In genomic region chr4:168648929-168649328, GRCh38 we compare ENCODE assay signal across 13 cellular contexts.
DNase-seq lines count a peak whose midpoint lies in the region; ATAC-seq and TF ChIP-seq lines count a peak whose summit lies in the region.
"Had no signal": no experiment of that assay in that cellular context is flagged by ENCODE, and none has a peak within 500 bp of the region (broad histone marks: within the 10 kb centered on the region; RNA-seq: fewer than 3 reads in every experiment).

No MANE protein-coding gene starts in this region.

- POLR2A ChIA-PET in A673 (lab: Charles Lee; ENCODE audit: low non-redundant PET): no interaction called here

- H3K27me3 ChIP-seq in A673 (replicated peaks; ENCODE audit: insufficient read depth, low read depth, low read length, poor library complexity): no peaks in the 10 kb centered on the region
- H3K27me3 ChIP-seq in brain microvascular endothelial cell (replicated peaks): no peaks in the 10 kb centered on the region
- H3K27me3 ChIP-seq in SJCRH30: no peaks in the 10 kb centered on the region
- H3K27me3 ChIP-seq: tibial nerve had no signal

- no peaks in the 10 kb centered on the region for H3K4me1 Mint-ChIP-seq in activated CD4-positive, alpha-beta T cell treated with anti-CD3 and anti-CD28 coated beads, Interleukin-2, amount 10 ng/mL, durations not matched to agents 24 days and 14 days
- H3K4me1 Mint-ChIP-seq: activated CD4-positive, alpha-beta T cell treated with anti-CD3 and anti-CD28 coated beads for 36 hours had no signal

- intact Hi-C loops in A673 (cut with micrococcal nuclease; ENCODE audit: unreplicated experiment): no loop called here
- intact Hi-C loops in activated CD4-positive, alpha-beta T cell treated with anti-CD3 and anti-CD28 coated beads, Interleukin-2, amount 10 ng/mL, durations not matched to agents 24 days and 14 days (cut with micrococcal nuclease): no loop called here

- CTCF ChIA-PET in A673 (lab: Charles Lee): no interaction called here

- in situ Hi-C loops in brain microvascular endothelial cell (cut with HindIII; ENCODE audit: low pct_ligation_motif_present, low sequenced_read_pairs): no loop called here

- no peak overlapping the region for H3K4me3 Mint-ChIP-seq in activated CD4-positive, alpha-beta T cell treated with anti-CD3 and anti-CD28 coated beads, Interleukin-2, amount 10 ng/mL, durations not matched to agents 24 days and 14 days
- H3K4me3 Mint-ChIP-seq: activated CD4-positive, alpha-beta T cell treated with anti-CD3 and anti-CD28 coated beads for 36 hours had no signal

- H3K36me3 Mint-ChIP-seq in activated CD4-positive, alpha-beta T cell treated with anti-CD3 and anti-CD28 coated beads, Interleukin-2, amount 10 ng/mL, durations not matched to agents 24 days and 14 days (ENCODE audit: low read depth): no peaks in the 10 kb centered on the region

- H3K36me3 ChIP-seq in A673 (ENCODE audit: insufficient read depth, low read length, poor library complexity, severe bottlenecking) (no peaks in the 10 kb centered on the region), brain microvascular endothelial cell (replicated peaks) (no peaks in the 10 kb centered on the region), SJCRH30 (peaks cover 8% of the 10 kb centered on the region; the same call in 1 of the 2 replicates)
- H3K36me3 ChIP-seq: tibial nerve had no signal

- H3K9me3 Mint-ChIP-seq in activated CD4-positive, alpha-beta T cell treated with anti-CD3 and anti-CD28 coated beads, Interleukin-2, amount 10 ng/mL, durations not matched to agents 24 days and 14 days: no peaks in the 10 kb centered on the region

- no peaks in the 10 kb centered on the region for H3K9me3 ChIP-seq in A673 (ENCODE audit: low read depth, low read length, poor library complexity, severe bottlenecking)
- no peaks in the 10 kb centered on the region for H3K9me3 ChIP-seq in SJCRH30 (replicated peaks)
- H3K9me3 ChIP-seq: tibial nerve had no signal

- peaks cover 36% of the 10 kb centered on the region for H3K27me3 Mint-ChIP-seq in activated CD4-positive, alpha-beta T cell treated with anti-CD3 and anti-CD28 coated beads, Interleukin-2, amount 10 ng/mL, durations not matched to agents 24 days and 14 days

- no peak overlapping the region for H3K27ac Mint-ChIP-seq in activated CD4-positive, alpha-beta T cell treated with anti-CD3 and anti-CD28 coated beads, Interleukin-2, amount 10 ng/mL, durations not matched to agents 24 days and 14 days
- H3K27ac Mint-ChIP-seq: activated CD4-positive, alpha-beta T cell treated with anti-CD3 and anti-CD28 coated beads for 36 hours had no signal

- no peak for ATAC-seq in HG03039 (IDR thresholded peaks at IDR 0.05; ENCODE audit: unreplicated experiment)
- ATAC-seq: activated CD4-positive, alpha-beta T cell treated with anti-CD3 and anti-CD28 coated beads for 36 hours had no signal

- no peak for TF ChIP-seq EP300 in Ishikawa (IDR thresholded peaks at IDR 0.05; ENCODE audit: borderline replicate concordance)

- TF ChIP-seq CTCF in A673 (conservative IDR thresholded peaks at IDR 0.05; ENCODE audit: low read depth, low read length) (no peak), brain microvascular endothelial cell (IDR thresholded peaks at IDR 0.05; ENCODE audit: low read depth, low read length, missing control alignments) (no peak)

- no peak for TF ChIP-seq RAD21 in Ishikawa (IDR thresholded peaks at IDR 0.05; ENCODE audit: low read depth)

- peak overlapping the region; percentile 48 for H3K27ac ChIP-seq in A673 (ENCODE audit: low read depth, low read length, poor library complexity, severe bottlenecking)
- peak overlapping the region; percentile 41 for H3K27ac ChIP-seq in brain microvascular endothelial cell
- H3K27ac ChIP-seq in SJCRH30: no peak overlapping the region
- H3K27ac ChIP-seq: tibial nerve had no signal

- peak overlapping the region; percentile 16 for H3K4me3 ChIP-seq in A673 (ENCODE audit: low read depth, low read length, poor library complexity, severe bottlenecking)
- H3K4me3 ChIP-seq in brain microvascular endothelial cell (ENCODE audit: low read depth, low read length): no peak overlapping the region
- H3K4me3 ChIP-seq in SJCRH30: no peak overlapping the region
- H3K4me3 ChIP-seq: tibial nerve had no signal

- DNase-seq in A673 (ENCODE audit: low spot score) (peak; percentile 46), brain microvascular endothelial cell (peak; percentile 93), kidney tubule cell (ENCODE audit: low spot score) (peak; percentile 96), SJCRH30 (no peak)
- no peak for DNase-seq in effector CD4-positive, alpha-beta T cell
- DNase-seq in activated CD4-positive, alpha-beta T cell treated with anti-CD3 and anti-CD28 coated beads, Interleukin-2, amount 10 ng/mL, durations not matched to agents 24 days and 14 days: no peak
- DNase-seq: activated CD4-positive, alpha-beta T cell treated with anti-CD3 and anti-CD28 coated beads for 36 hours; amygdala; hippocampal formation; T-helper 1 cell had no signal

- H3K4me1 ChIP-seq in A673 (ENCODE audit: insufficient read depth, low read length, poor library complexity, severe bottlenecking) (peaks cover 76% of the 10 kb centered on the region), SJCRH30 (no peaks in the 10 kb centered on the region)
- H3K4me1 ChIP-seq: tibial nerve had no signal

- BruUV-seq in A673 (replicated peaks; lab: Mats Ljungman, UMichigan): no TSS peak

TF ChIP-seq in Ishikawa, 13 proteins besides CTCF, POLR2A, EP300 and RAD21:
- TF ChIP-seq TEAD4 (IDR thresholded peaks at IDR 0.05): peak; percentile 38; the same call in 1 of the 2 replicates
- no peak for TF ChIP-seq YY1 (IDR thresholded peaks at IDR 0.05; ENCODE audit: low read depth)
TF ChIP-seq in Ishikawa: peak in this region for 1.

Comparison
In these comparisons a context has a peak if more than half of its experiments do, and no peak if none do; other contexts are left out.
1. DNase-seq: peak in A673 (single experiment), brain microvascular endothelial cell (single experiment) and kidney tubule cell (single experiment); none in effector CD4-positive, alpha-beta T cell (single experiment), SJCRH30 (0 of 2) and activated CD4-positive, alpha-beta T cell treated with anti-CD3 and anti-CD28 coated beads, Interleukin-2, amount 10 ng/mL, durations not matched to agents 24 days and 14 days (single experiment).